1 cellular context compared by ENCODE assay signal in the genomic region with DNA sequence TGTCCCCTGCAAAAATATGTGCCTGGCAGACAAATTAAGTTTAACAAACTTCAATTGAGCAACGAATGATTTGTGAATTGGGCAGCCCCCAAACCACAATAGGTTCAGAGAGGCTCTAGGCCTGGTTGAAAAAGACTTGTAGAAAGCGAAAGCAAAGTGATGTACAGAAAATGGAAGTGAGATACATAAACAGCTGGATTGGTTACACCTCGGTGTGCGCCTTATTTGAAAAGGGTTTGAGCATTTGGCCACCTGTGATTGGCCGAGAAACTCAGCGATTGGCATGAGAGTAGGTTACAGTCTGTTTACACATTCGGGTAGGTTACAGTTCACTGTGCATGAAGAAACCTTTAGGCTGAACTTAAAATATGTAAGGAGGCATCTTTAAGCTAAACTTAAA.
TF ChIP-seq lines count a peak whose summit lies in the region.

No MANE protein-coding gene starts in this region.

TF ChIP-seq in GM12878, 131 proteins besides CTCF, POLR2A, EP300 and RAD21 (continued from another document and continues in another):
- TF ChIP-seq, protein P1, sequence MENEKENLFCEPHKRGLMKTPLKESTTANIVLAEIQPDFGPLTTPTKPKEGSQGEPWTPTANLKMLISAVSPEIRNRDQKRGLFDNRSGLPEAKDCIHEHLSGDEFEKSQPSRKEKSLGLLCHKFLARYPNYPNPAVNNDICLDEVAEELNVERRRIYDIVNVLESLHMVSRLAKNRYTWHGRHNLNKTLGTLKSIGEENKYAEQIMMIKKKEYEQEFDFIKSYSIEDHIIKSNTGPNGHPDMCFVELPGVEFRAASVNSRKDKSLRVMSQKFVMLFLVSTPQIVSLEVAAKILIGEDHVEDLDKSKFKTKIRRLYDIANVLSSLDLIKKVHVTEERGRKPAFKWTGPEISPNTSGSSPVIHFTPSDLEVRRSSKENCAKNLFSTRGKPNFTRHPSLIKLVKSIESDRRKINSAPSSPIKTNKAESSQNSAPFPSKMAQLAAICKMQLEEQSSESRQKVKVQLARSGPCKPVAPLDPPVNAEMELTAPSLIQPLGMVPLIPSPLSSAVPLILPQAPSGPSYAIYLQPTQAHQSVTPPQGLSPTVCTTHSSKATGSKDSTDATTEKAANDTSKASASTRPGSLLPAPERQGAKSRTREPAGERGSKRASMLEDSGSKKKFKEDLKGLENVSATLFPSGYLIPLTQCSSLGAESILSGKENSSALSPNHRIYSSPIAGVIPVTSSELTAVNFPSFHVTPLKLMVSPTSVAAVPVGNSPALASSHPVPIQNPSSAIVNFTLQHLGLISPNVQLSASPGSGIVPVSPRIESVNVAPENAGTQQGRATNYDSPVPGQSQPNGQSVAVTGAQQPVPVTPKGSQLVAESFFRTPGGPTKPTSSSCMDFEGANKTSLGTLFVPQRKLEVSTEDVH (IDR thresholded peaks at IDR 0.05; ENCODE audit: low read depth, partially characterized antibody) = no peak
- no peak for TF ChIP-seq MTA2 (IDR thresholded peaks at IDR 0.05; ENCODE audit: low read depth)
- TF ChIP-seq, protein P2, sequence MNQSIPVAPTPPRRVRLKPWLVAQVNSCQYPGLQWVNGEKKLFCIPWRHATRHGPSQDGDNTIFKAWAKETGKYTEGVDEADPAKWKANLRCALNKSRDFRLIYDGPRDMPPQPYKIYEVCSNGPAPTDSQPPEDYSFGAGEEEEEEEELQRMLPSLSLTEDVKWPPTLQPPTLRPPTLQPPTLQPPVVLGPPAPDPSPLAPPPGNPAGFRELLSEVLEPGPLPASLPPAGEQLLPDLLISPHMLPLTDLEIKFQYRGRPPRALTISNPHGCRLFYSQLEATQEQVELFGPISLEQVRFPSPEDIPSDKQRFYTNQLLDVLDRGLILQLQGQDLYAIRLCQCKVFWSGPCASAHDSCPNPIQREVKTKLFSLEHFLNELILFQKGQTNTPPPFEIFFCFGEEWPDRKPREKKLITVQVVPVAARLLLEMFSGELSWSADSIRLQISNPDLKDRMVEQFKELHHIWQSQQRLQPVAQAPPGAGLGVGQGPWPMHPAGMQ (IDR thresholded peaks at IDR 0.05; ENCODE audit: borderline replicate concordance) = no peak
- TF ChIP-seq NBN (IDR thresholded peaks at IDR 0.05) = no peak
- TF ChIP-seq, protein P3, sequence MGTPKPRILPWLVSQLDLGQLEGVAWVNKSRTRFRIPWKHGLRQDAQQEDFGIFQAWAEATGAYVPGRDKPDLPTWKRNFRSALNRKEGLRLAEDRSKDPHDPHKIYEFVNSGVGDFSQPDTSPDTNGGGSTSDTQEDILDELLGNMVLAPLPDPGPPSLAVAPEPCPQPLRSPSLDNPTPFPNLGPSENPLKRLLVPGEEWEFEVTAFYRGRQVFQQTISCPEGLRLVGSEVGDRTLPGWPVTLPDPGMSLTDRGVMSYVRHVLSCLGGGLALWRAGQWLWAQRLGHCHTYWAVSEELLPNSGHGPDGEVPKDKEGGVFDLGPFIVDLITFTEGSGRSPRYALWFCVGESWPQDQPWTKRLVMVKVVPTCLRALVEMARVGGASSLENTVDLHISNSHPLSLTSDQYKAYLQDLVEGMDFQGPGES (IDR thresholded peaks at IDR 0.05) = no peak
- peak; percentile 30; the same call in 1 of the 2 replicates for TF ChIP-seq SPI1 (IDR thresholded peaks at IDR 0.05; ENCODE audit: borderline replicate concordance, insufficient read depth, low read depth, low read length)
- TF ChIP-seq GABPA (IDR thresholded peaks at IDR 0.05; ENCODE audit: low read depth) = no peak
- TF ChIP-seq RUNX3 (IDR thresholded peaks at IDR 0.05; ENCODE audit: low read length) = peak; percentile 74
- TF ChIP-seq IRF4 (IDR thresholded peaks at IDR 0.05; ENCODE audit: low read depth, low read length) = 0 out of 2 replicates have a peak, but pooled peaks have one; percentile 50
- TF ChIP-seq, protein P4, sequence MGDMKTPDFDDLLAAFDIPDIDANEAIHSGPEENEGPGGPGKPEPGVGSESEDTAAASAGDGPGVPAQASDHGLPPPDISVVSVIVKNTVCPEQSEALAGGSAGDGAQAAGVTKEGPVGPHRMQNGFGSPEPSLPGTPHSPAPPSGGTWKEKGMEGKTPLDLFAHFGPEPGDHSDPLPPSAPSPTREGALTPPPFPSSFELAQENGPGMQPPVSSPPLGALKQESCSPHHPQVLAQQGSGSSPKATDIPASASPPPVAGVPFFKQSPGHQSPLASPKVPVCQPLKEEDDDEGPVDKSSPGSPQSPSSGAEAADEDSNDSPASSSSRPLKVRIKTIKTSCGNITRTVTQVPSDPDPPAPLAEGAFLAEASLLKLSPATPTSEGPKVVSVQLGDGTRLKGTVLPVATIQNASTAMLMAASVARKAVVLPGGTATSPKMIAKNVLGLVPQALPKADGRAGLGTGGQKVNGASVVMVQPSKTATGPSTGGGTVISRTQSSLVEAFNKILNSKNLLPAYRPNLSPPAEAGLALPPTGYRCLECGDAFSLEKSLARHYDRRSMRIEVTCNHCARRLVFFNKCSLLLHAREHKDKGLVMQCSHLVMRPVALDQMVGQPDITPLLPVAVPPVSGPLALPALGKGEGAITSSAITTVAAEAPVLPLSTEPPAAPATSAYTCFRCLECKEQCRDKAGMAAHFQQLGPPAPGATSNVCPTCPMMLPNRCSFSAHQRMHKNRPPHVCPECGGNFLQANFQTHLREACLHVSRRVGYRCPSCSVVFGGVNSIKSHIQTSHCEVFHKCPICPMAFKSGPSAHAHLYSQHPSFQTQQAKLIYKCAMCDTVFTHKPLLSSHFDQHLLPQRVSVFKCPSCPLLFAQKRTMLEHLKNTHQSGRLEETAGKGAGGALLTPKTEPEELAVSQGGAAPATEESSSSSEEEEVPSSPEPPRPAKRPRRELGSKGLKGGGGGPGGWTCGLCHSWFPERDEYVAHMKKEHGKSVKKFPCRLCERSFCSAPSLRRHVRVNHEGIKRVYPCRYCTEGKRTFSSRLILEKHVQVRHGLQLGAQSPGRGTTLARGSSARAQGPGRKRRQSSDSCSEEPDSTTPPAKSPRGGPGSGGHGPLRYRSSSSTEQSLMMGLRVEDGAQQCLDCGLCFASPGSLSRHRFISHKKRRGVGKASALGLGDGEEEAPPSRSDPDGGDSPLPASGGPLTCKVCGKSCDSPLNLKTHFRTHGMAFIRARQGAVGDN (IDR thresholded peaks at IDR 0.05) = no peak
- TF ChIP-seq, protein P5, sequence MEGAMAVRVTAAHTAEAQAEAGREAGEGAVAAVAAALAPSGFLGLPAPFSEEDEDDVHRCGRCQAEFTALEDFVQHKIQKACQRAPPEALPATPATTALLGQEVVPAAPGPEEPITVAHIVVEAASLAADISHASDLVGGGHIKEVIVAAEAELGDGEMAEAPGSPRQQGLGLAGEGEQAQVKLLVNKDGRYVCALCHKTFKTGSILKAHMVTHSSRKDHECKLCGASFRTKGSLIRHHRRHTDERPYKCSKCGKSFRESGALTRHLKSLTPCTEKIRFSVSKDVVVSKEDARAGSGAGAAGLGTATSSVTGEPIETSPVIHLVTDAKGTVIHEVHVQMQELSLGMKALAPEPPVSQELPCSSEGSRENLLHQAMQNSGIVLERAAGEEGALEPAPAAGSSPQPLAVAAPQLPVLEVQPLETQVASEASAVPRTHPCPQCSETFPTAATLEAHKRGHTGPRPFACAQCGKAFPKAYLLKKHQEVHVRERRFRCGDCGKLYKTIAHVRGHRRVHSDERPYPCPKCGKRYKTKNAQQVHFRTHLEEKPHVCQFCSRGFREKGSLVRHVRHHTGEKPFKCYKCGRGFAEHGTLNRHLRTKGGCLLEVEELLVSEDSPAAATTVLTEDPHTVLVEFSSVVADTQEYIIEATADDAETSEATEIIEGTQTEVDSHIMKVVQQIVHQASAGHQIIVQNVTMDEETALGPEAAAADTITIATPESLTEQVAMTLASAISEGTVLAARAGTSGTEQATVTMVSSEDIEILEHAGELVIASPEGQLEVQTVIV (IDR thresholded peaks at IDR 0.05; ENCODE audit: borderline replicate concordance, partially characterized antibody) = no peak
- TF ChIP-seq, protein P6, sequence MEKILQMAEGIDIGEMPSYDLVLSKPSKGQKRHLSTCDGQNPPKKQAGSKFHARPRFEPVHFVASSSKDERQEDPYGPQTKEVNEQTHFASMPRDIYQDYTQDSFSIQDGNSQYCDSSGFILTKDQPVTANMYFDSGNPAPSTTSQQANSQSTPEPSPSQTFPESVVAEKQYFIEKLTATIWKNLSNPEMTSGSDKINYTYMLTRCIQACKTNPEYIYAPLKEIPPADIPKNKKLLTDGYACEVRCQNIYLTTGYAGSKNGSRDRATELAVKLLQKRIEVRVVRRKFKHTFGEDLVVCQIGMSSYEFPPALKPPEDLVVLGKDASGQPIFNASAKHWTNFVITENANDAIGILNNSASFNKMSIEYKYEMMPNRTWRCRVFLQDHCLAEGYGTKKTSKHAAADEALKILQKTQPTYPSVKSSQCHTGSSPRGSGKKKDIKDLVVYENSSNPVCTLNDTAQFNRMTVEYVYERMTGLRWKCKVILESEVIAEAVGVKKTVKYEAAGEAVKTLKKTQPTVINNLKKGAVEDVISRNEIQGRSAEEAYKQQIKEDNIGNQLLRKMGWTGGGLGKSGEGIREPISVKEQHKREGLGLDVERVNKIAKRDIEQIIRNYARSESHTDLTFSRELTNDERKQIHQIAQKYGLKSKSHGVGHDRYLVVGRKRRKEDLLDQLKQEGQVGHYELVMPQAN (conservative IDR thresholded peaks at IDR 0.05) = no peak
- TF ChIP-seq, protein P7, sequence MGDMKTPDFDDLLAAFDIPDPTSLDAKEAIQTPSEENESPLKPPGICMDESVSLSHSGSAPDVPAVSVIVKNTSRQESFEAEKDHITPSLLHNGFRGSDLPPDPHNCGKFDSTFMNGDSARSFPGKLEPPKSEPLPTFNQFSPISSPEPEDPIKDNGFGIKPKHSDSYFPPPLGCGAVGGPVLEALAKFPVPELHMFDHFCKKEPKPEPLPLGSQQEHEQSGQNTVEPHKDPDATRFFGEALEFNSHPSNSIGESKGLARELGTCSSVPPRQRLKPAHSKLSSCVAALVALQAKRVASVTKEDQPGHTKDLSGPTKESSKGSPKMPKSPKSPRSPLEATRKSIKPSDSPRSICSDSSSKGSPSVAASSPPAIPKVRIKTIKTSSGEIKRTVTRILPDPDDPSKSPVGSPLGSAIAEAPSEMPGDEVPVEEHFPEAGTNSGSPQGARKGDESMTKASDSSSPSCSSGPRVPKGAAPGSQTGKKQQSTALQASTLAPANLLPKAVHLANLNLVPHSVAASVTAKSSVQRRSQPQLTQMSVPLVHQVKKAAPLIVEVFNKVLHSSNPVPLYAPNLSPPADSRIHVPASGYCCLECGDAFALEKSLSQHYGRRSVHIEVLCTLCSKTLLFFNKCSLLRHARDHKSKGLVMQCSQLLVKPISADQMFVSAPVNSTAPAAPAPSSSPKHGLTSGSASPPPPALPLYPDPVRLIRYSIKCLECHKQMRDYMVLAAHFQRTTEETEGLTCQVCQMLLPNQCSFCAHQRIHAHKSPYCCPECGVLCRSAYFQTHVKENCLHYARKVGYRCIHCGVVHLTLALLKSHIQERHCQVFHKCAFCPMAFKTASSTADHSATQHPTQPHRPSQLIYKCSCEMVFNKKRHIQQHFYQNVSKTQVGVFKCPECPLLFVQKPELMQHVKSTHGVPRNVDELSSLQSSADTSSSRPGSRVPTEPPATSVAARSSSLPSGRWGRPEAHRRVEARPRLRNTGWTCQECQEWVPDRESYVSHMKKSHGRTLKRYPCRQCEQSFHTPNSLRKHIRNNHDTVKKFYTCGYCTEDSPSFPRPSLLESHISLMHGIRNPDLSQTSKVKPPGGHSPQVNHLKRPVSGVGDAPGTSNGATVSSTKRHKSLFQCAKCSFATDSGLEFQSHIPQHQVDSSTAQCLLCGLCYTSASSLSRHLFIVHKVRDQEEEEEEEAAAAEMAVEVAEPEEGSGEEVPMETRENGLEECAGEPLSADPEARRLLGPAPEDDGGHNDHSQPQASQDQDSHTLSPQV (IDR thresholded peaks at IDR 0.05) = no peak
- TF ChIP-seq, protein P8, sequence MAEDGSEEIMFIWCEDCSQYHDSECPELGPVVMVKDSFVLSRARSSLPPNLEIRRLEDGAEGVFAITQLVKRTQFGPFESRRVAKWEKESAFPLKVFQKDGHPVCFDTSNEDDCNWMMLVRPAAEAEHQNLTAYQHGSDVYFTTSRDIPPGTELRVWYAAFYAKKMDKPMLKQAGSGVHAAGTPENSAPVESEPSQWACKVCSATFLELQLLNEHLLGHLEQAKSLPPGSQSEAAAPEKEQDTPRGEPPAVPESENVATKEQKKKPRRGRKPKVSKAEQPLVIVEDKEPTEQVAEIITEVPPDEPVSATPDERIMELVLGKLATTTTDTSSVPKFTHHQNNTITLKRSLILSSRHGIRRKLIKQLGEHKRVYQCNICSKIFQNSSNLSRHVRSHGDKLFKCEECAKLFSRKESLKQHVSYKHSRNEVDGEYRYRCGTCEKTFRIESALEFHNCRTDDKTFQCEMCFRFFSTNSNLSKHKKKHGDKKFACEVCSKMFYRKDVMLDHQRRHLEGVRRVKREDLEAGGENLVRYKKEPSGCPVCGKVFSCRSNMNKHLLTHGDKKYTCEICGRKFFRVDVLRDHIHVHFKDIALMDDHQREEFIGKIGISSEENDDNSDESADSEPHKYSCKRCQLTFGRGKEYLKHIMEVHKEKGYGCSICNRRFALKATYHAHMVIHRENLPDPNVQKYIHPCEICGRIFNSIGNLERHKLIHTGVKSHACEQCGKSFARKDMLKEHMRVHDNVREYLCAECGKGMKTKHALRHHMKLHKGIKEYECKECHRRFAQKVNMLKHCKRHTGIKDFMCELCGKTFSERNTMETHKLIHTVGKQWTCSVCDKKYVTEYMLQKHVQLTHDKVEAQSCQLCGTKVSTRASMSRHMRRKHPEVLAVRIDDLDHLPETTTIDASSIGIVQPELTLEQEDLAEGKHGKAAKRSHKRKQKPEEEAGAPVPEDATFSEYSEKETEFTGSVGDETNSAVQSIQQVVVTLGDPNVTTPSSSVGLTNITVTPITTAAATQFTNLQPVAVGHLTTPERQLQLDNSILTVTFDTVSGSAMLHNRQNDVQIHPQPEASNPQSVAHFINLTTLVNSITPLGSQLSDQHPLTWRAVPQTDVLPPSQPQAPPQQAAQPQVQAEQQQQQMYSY (CRISPR knock-in tag; IDR thresholded peaks at IDR 0.05) = no peak
- no peak for TF ChIP-seq CBFB (IDR thresholded peaks at IDR 0.05; ENCODE audit: low read depth)
- no peak for TF ChIP-seq KDM1A (IDR thresholded peaks at IDR 0.05; ENCODE audit: borderline replicate concordance)
- TF ChIP-seq, protein P9, sequence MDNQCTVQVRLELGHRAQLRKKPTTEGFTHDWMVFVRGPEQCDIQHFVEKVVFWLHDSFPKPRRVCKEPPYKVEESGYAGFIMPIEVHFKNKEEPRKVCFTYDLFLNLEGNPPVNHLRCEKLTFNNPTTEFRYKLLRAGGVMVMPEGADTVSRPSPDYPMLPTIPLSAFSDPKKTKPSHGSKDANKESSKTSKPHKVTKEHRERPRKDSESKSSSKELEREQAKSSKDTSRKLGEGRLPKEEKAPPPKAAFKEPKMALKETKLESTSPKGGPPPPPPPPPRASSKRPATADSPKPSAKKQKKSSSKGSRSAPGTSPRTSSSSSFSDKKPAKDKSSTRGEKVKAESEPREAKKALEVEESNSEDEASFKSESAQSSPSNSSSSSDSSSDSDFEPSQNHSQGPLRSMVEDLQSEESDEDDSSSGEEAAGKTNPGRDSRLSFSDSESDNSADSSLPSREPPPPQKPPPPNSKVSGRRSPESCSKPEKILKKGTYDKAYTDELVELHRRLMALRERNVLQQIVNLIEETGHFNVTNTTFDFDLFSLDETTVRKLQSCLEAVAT (IDR thresholded peaks at IDR 0.05) = peak; percentile 58; the same call in 1 of the 2 replicates
- TF ChIP-seq POU2F2 (IDR thresholded peaks at IDR 0.05; ENCODE audit: borderline replicate concordance, low read depth, low read length) = no peak
- TF ChIP-seq, protein P10, sequence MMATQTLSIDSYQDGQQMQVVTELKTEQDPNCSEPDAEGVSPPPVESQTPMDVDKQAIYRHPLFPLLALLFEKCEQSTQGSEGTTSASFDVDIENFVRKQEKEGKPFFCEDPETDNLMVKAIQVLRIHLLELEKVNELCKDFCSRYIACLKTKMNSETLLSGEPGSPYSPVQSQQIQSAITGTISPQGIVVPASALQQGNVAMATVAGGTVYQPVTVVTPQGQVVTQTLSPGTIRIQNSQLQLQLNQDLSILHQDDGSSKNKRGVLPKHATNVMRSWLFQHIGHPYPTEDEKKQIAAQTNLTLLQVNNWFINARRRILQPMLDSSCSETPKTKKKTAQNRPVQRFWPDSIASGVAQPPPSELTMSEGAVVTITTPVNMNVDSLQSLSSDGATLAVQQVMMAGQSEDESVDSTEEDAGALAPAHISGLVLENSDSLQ (IDR thresholded peaks at IDR 0.05) = 0 out of 2 replicates have a peak, but pooled peaks have one; percentile 28
- TF ChIP-seq PAX8 (IDR thresholded peaks at IDR 0.05) = no peak
- no peak for TF ChIP-seq MYB (IDR thresholded peaks at IDR 0.05; ENCODE audit: borderline replicate concordance, low read depth, low read length)
- peak; percentile 52; the same call in 1 of the 2 replicates for TF ChIP-seq FOXM1 (IDR thresholded peaks at IDR 0.05; ENCODE audit: low read depth, low read length)
